Comparison of ENCODE assay signal across 9 cellular contexts in the genomic region with DNA sequence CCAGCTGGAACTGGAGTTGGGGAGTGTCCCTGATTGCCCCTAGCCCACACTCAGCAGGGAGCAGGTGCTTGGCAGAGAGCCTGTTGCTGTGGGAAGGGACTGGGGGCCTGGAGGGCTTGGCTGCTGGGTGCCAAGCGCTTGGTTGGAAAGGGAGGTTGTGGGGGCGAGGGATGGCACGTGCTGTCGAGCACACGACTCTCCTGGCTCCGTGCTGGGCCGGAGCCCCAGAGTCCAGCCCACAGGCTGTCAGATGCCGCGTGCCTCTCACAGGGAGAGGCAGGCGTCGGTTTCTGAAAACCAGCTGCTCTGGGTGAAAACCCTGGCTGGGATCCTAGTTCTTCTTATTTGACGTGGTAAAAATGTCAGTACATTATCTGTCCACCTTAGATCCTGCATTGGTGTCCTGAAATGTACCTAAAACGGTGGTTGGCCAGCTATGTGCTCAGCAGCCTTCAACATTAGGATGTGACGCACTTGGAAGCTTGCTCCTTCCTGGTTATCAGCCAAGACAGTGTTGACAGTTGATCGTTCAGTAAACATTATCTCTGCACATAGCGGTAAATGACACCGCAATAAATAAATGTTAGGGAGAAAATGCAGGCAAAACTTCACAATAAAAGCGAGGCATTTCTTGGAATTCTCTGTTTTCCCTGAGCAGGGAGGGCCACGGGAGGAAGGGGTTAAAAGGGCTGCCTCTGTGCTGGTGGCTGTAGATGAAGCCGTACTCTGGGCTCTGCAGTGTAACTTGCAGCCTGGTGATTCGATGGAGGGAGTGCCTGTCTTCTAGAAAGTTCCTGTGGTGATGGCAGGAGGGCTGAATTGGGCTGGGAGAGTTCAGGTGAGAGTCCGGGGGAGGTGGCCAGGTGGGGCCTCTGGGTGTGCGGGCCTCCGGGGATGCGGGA. TPM values are rescaled to one million over a fixed set of nuclear protein-coding genes. Genes with fewer than 3 reads are reported as not detected.
A peak's percentile ranks its signal among the peaks of the same experiment; 100 is the strongest.
DNase-seq lines count a peak whose midpoint lies in the region; ATAC-seq and TF ChIP-seq lines count a peak whose summit lies in the region.
"Had no signal": no experiment of that assay in that cellular context is flagged by ENCODE, and none has a peak within 500 bp of the region (broad histone marks: within the 10 kb centered on the region; RNA-seq: fewer than 3 reads in every experiment).

No MANE protein-coding gene starts in this region.

- H3K4me3 ChIP-seq in fibroblast of pulmonary artery (replicated peaks; ENCODE audit: low read depth, low read length) = no peak overlapping the region
- peak overlapping the region; percentile 38 for H3K4me3 ChIP-seq in psoas muscle
- H3K4me3 ChIP-seq in aorta (ENCODE audit: low read length in 2 of 2) = no peak overlapping the region

- H3K9me3 ChIP-seq in psoas muscle (no peaks in the 10 kb centered on the region), aorta (ENCODE audit: control insufficient read depth, low read length) (no peaks in the 10 kb centered on the region)

- 14 to 16% (median 14%) methylated on average over 24 to 25 of the region's 25 CpGs for WGBS in psoas muscle, 3 donors
- WGBS in aorta, 2 donors = 27 to 31% methylated on average over 25 of the region's 25 CpGs

- peak overlapping the region; percentile 90 for H3K27ac ChIP-seq in psoas muscle
- no peak overlapping the region for H3K27ac ChIP-seq in aorta (ENCODE audit: low read depth in 1 of 2, low read length in 2 of 2)

- ATAC-seq in psoas muscle (peak; percentile 74 to 80 (median 77)), GM21723 (IDR thresholded peaks at IDR 0.05; ENCODE audit: unreplicated experiment) (no peak), aorta (ENCODE audit: low FRiP score) (no peak), GM21528 (IDR thresholded peaks at IDR 0.05; ENCODE audit: low FRiP score, unreplicated experiment) (no peak)

- peak; percentile 54 for DNase-seq in DMS153 treated with DMSO at 0.1 percent for 48 hours (lab: John Stamatoyannopoulos, UW; ENCODE audit: unreplicated experiment)
- peak; percentile 20 for DNase-seq in NCI-H774 (lab: John Stamatoyannopoulos, UW)
- peak; percentile 81 for DNase-seq in fibroblast of pulmonary artery (ENCODE audit: low read depth)
- DNase-seq in psoas muscle = no peak
- DNase-seq in aorta = no peak
- no peak for DNase-seq in activated CD4-positive, alpha-beta T cell treated with anti-CD3 and anti-CD28 coated beads for 48 hours
- DNase-seq: activated CD4-positive, alpha-beta T cell treated with anti-CD3 and anti-CD28 coated beads, Interleukin-2, amount 10 ng/mL, durations not matched to agents 24 days and 14 days had no signal

- TF ChIP-seq CTCF in fibroblast of pulmonary artery (IDR thresholded peaks at IDR 0.05; ENCODE audit: low read length, missing control alignments) (no peak), psoas muscle (IDR thresholded peaks at IDR 0.05) (no peak)

- H3K27me3 ChIP-seq in psoas muscle (ENCODE audit: insufficient read depth in 3 of 3, low read length in 2 of 3) (no peaks in the 10 kb centered on the region), aorta (ENCODE audit: control insufficient read depth in 1 of 2, insufficient read depth in 2 of 2, low read length in 1 of 2) (no peaks in the 10 kb centered on the region)

- intact Hi-C loops in psoas muscle (cut with DNase I) (no loop called here), aorta (cut with DNase I) (no loop called here)

- H3K36me3 ChIP-seq in psoas muscle (ENCODE audit: insufficient read depth in 1 of 2, low read depth in 1 of 2) = no peaks in the 10 kb centered on the region
- no peaks in the 10 kb centered on the region for H3K36me3 ChIP-seq in aorta (ENCODE audit: control insufficient read depth in 1 of 2, insufficient read depth in 2 of 2, low read length in 1 of 2)

- H3K4me1 ChIP-seq in psoas muscle (peaks cover 49% of the 10 kb centered on the region), aorta (ENCODE audit: control insufficient read depth in 1 of 2, insufficient read depth in 2 of 2, low read length in 2 of 2) (no peaks in the 10 kb centered on the region)

RNA-seq across cellular contexts. Expression of a gene that starts 29.2 kb away (rescaled TPM):
- total RNA-seq in psoas muscle = 10 to 100 TPM; 17.8 to 39.3 (median 36.9) TPM
- polyA plus RNA-seq in psoas muscle = 10 to 100 TPM; 11.3 to 16.6 (median 11.3) TPM
- total RNA-seq in aorta = 10 to 100 TPM; 15.6 to 37.1 TPM
- 1 to 10 TPM; 5.5 to 6.8 TPM for polyA plus RNA-seq in aorta

Comparison
In these comparisons a context has a peak if more than half of its experiments do, and no peak if none do; other contexts are left out.
1. DNase-seq: peak in DMS153 treated with DMSO at 0.1 percent for 48 hours (single experiment), NCI-H774 (single experiment) and fibroblast of pulmonary artery (single experiment); none in psoas muscle (0 of 2), aorta (0 of 2) and activated CD4-positive, alpha-beta T cell treated with anti-CD3 and anti-CD28 coated beads for 48 hours (single experiment).
2. ATAC-seq: peak in psoas muscle (4 of 4); none in GM21723 (single experiment), aorta (single experiment) and GM21528 (single experiment).